ENCODE assay signal across 20 cellular contexts in genomic region chr15:78551902-78552301, GRCh38. TPM values are rescaled to one million over a fixed set of nuclear protein-coding genes. Genes with fewer than 3 reads are reported as not detected.
DNase-seq lines count a peak whose midpoint lies in the region; ATAC-seq and TF ChIP-seq lines count a peak whose summit lies in the region.
"Had no signal": no experiment of that assay in that cellular context is flagged by ENCODE, and none has a peak within 500 bp of the region (broad histone marks: within the 10 kb centered on the region; RNA-seq: fewer than 3 reads in every experiment).

No MANE protein-coding gene starts in this region.

- peaks cover 23% of the 10 kb centered on the region for H3K36me3 ChIP-seq in Panc1 (ENCODE audit: control insufficient read depth, insufficient read depth, low read length)

- no peaks in the 10 kb centered on the region for H3K9me3 Mint-ChIP-seq in central memory CD8-positive, alpha-beta T cell
- no peaks in the 10 kb centered on the region for H3K9me3 Mint-ChIP-seq in activated T-cell treated with anti-CD3 and anti-CD28 coated beads, Interleukin-2, amount 50 U/mL, for 72 hours
- H3K9me3 Mint-ChIP-seq: CD4-positive, CD25-positive, alpha-beta regulatory T cell; CD8-positive, alpha-beta T cell; H9 had no signal

- peak; percentile 31 for DNase-seq in GM12864 (ENCODE audit: low read depth)
- no peak for DNase-seq in Panc1 (ENCODE audit: low read depth, low spot score)
- DNase-seq in central memory CD8-positive, alpha-beta T cell (ENCODE audit: low spot score in 2 of 2), result no peak
- DNase-seq in SIG-M5 treated with dmso at 0.1 percent for 504 hours (lab: John Stamatoyannopoulos, UW; ENCODE audit: unreplicated experiment), result no peak
- DNase-seq in H4 (ENCODE audit: low spot score), result no peak
- no peak for DNase-seq in activated T-cell treated with anti-CD3 and anti-CD28 coated beads, Interleukin-2, amount 50 U/mL, for 72 hours
- DNase-seq: CD4-positive, CD25-positive, alpha-beta regulatory T cell; CD8-positive, alpha-beta T cell; DMS 273 treated with DMSO at 0.1 percent for 48 hours; DMS79; EL; GDM1; GM23248; H9 had no signal

- no peaks in the 10 kb centered on the region for H3K4me1 ChIP-seq in Panc1 (ENCODE audit: control insufficient read depth, insufficient read depth, low read length)
- H3K4me1 ChIP-seq: BLaER1 had no signal

- H3K27ac ChIP-seq in Panc1 (ENCODE audit: low read length), result no peak overlapping the region
- H3K27ac ChIP-seq: 22Rv1, BLaER1, C4-2B, GM23248 had no signal

- no TSS peak for BruUV-seq in Panc1 (replicated peaks; lab: Mats Ljungman, UMichigan)

- H3K4me3 ChIP-seq in GM12864 (ENCODE audit: low read depth, low read length) (no peak overlapping the region), Panc1 (ENCODE audit: low read depth in 2 of 2, low read length in 2 of 2) (no peak overlapping the region)
- H3K4me3 ChIP-seq: BLaER1, GM23248 had no signal

- H3K27me3 Mint-ChIP-seq in central memory CD8-positive, alpha-beta T cell, result no peaks in the 10 kb centered on the region
- no peaks in the 10 kb centered on the region for H3K27me3 Mint-ChIP-seq in activated T-cell treated with anti-CD3 and anti-CD28 coated beads, Interleukin-2, amount 50 U/mL, for 72 hours (ENCODE audit: low read depth)
- H3K27me3 Mint-ChIP-seq: B cell; CD4-positive, CD25-positive, alpha-beta regulatory T cell had no signal

- H3K27me3 ChIP-seq in Panc1 (ENCODE audit: control insufficient read depth, insufficient read depth, low read length), result no peaks in the 10 kb centered on the region
- H3K27me3 ChIP-seq: BLaER1 had no signal

- peak overlapping the region; percentile 15 for H3K27ac Mint-ChIP-seq in central memory CD8-positive, alpha-beta T cell (ENCODE audit: low read depth)
- no peak overlapping the region for H3K27ac Mint-ChIP-seq in activated T-cell treated with anti-CD3 and anti-CD28 coated beads, Interleukin-2, amount 50 U/mL, for 72 hours
- H3K27ac Mint-ChIP-seq: B cell; CD8-positive, alpha-beta T cell had no signal

- H3K36me3 Mint-ChIP-seq in central memory CD8-positive, alpha-beta T cell (ENCODE audit: insufficient read depth), result peaks cover 39% of the 10 kb centered on the region
- H3K36me3 Mint-ChIP-seq in activated T-cell treated with anti-CD3 and anti-CD28 coated beads, Interleukin-2, amount 50 U/mL, for 72 hours (ENCODE audit: insufficient read depth in 2 of 2), result peaks cover 5 to 6% of the 10 kb centered on the region in 2 donors

- CTCF ChIA-PET in Panc1 (lab: Charles Lee), result no interaction called here

- no peak for TF ChIP-seq CTCF in GM12864 (IDR thresholded peaks at IDR 0.05; ENCODE audit: low read depth, low read length, missing control alignments)
- no peak for TF ChIP-seq CTCF in Panc1 (IDR thresholded peaks at IDR 0.05)

- in situ Hi-C loops in Panc1 (cut with HindIII; ENCODE audit: low pct_unique_long_range_greater_than_20kb, low sequenced_read_pairs), result no loop called here

- H3K9me3 ChIP-seq in Panc1 (ENCODE audit: control insufficient read depth, insufficient read depth, low read depth, low read length), result no peaks in the 10 kb centered on the region
- H3K9me3 ChIP-seq: BLaER1 had no signal

- ATAC-seq in HG02798 (IDR thresholded peaks at IDR 0.05; ENCODE audit: poor library complexity, unreplicated experiment) (peak; percentile 50), Panc1 (0 out of 2 replicates have a peak, but pooled peaks have one; percentile 20)
- ATAC-seq in central memory CD8-positive, alpha-beta T cell (replicated peaks; ENCODE audit: extremely low read depth, poor library complexity, severe bottlenecking), result no peak
- ATAC-seq in activated T-cell treated with anti-CD3 and anti-CD28 coated beads, Interleukin-2, amount 50 U/mL, for 72 hours (replicated peaks in 1 of 2), result no peak
- ATAC-seq: CD8-positive, alpha-beta T cell; HCT116 had no signal

- no peak overlapping the region for H3K4me3 Mint-ChIP-seq in central memory CD8-positive, alpha-beta T cell
- H3K4me3 Mint-ChIP-seq in activated T-cell treated with anti-CD3 and anti-CD28 coated beads, Interleukin-2, amount 50 U/mL, for 72 hours, result no peak overlapping the region
- H3K4me3 Mint-ChIP-seq: B cell; CD4-positive, CD25-positive, alpha-beta regulatory T cell; CD8-positive, alpha-beta T cell; H9 had no signal

- intact Hi-C loops in Panc1 (cut with micrococcal nuclease; ENCODE audit: unreplicated experiment), result no loop called here

- POLR2A ChIA-PET in Panc1 (lab: Charles Lee), result no interaction called here

- H3K4me1 Mint-ChIP-seq in central memory CD8-positive, alpha-beta T cell, result no peaks in the 10 kb centered on the region
- no peaks in the 10 kb centered on the region for H3K4me1 Mint-ChIP-seq in activated T-cell treated with anti-CD3 and anti-CD28 coated beads, Interleukin-2, amount 50 U/mL, for 72 hours (ENCODE audit: low read depth)
- H3K4me1 Mint-ChIP-seq: B cell, H9 had no signal

RNA-seq across cellular contexts. Expression of gene PSMA4, which starts 11.7 kb away (rescaled TPM):
- 303 TPM for total RNA-seq in Panc1 (2021; ENCODE audit: unreplicated experiment)
- 139 TPM for polyA plus RNA-seq in Panc1 (2012; ENCODE audit: insufficient read length)
- 610 and 702 TPM in 2 replicates for total RNA-seq in H4 (2014; rRNA removed; shearing (Covaris generic))
- total RNA-seq in activated T-cell treated with anti-CD3 and anti-CD28 coated beads, Interleukin-2, amount 50 U/mL, for 72 hours, result 100 to 1,000 TPM; 207 to 216 TPM

RNA-seq across cellular contexts. Expression of gene CHRNA5, which starts 13.4 kb away (rescaled TPM):
- total RNA-seq in Panc1 (2021; ENCODE audit: unreplicated experiment), result 52.4 TPM
- polyA plus RNA-seq in Panc1 (2012; ENCODE audit: insufficient read length), result 22.3 TPM
- total RNA-seq in H4 (2014; rRNA removed; shearing (Covaris generic)), result 27.0 and 39.4 TPM in 2 replicates
- total RNA-seq in activated T-cell treated with anti-CD3 and anti-CD28 coated beads, Interleukin-2, amount 50 U/mL, for 72 hours, result 1 to 10 TPM; 2.6 to 3.1 TPM

RNA-seq across cellular contexts. Expression of gene HYKK, which starts 44.5 kb away (rescaled TPM):
- total RNA-seq in Panc1 (2021; ENCODE audit: unreplicated experiment), result 19.8 TPM
- 8.7 TPM for polyA plus RNA-seq in Panc1 (2012; ENCODE audit: insufficient read length)
- 5.5 and 9.3 TPM in 2 replicates for total RNA-seq in H4 (2014; rRNA removed; shearing (Covaris generic))
- 1 to 10 TPM; 2.8 to 2.9 TPM for total RNA-seq in activated T-cell treated with anti-CD3 and anti-CD28 coated beads, Interleukin-2, amount 50 U/mL, for 72 hours

Comparison
In these comparisons a context has a peak if more than half of its experiments do, and no peak if none do; other contexts are left out.
1. ATAC-seq: peak in HG02798 (single experiment) and Panc1 (single experiment); none in central memory CD8-positive, alpha-beta T cell (single experiment) and activated T-cell treated with anti-CD3 and anti-CD28 coated beads, Interleukin-2, amount 50 U/mL, for 72 hours (0 of 2).